ENCODE assay signal across 1 cellular context in the genomic region with DNA sequence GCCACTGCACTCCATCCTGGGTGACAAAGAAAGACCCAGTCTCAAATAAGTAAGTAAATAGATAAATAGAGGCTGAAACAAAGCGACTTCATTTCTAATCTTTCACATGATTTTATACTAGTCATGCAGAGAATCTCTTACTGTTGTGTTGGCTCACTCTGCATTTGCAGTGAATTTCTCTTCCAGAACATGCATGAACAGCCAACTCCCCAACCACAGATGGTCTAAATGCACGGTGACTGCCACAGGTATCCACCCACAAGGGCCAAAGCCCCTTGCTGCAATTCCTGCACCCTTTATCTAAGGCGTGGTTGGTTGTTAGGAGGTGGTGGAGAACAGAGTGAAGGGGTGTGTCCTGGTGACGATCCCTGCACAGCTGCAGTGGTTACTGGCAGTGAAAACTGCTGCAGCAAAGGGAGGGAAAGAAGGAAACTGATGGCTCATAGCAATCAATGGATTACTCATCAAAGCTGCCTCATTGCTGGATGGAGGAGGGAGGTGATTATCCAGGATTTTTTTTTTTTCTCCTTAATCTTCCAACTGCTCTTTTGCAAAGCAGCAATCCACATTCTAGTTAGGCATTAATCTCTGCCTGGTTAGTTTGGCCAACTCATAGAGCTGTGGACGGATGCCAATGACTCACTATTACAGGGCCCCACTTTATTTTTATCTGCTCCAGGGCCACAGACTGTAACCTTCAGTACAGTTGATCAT.
TF ChIP-seq lines count a peak whose summit lies in the region.

No MANE protein-coding gene starts in this region.

TF ChIP-seq in GM23338, 12 proteins besides CTCF, POLR2A, EP300 and RAD21 (continued from another document):
- TF ChIP-seq, protein P1, sequence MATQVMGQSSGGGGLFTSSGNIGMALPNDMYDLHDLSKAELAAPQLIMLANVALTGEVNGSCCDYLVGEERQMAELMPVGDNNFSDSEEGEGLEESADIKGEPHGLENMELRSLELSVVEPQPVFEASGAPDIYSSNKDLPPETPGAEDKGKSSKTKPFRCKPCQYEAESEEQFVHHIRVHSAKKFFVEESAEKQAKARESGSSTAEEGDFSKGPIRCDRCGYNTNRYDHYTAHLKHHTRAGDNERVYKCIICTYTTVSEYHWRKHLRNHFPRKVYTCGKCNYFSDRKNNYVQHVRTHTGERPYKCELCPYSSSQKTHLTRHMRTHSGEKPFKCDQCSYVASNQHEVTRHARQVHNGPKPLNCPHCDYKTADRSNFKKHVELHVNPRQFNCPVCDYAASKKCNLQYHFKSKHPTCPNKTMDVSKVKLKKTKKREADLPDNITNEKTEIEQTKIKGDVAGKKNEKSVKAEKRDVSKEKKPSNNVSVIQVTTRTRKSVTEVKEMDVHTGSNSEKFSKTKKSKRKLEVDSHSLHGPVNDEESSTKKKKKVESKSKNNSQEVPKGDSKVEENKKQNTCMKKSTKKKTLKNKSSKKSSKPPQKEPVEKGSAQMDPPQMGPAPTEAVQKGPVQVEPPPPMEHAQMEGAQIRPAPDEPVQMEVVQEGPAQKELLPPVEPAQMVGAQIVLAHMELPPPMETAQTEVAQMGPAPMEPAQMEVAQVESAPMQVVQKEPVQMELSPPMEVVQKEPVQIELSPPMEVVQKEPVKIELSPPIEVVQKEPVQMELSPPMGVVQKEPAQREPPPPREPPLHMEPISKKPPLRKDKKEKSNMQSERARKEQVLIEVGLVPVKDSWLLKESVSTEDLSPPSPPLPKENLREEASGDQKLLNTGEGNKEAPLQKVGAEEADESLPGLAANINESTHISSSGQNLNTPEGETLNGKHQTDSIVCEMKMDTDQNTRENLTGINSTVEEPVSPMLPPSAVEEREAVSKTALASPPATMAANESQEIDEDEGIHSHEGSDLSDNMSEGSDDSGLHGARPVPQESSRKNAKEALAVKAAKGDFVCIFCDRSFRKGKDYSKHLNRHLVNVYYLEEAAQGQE (IDR thresholded peaks at IDR 0.05; ENCODE audit: unreplicated experiment), result no peak
- TF ChIP-seq POLR2AphosphoS5 (IDR thresholded peaks at IDR 0.05; ENCODE audit: low read depth) (no peak), EZH2phosphoT487 (IDR thresholded peaks at IDR 0.05; ENCODE audit: unreplicated experiment) (no peak), ZNF331 (CRISPR knock-in tag; IDR thresholded peaks at IDR 0.05; ENCODE audit: low read depth) (no peak), EZH2 (IDR thresholded peaks at IDR 0.05; ENCODE audit: low read depth, unreplicated experiment) (no peak), CREB1 (CRISPR knock-in tag; IDR thresholded peaks at IDR 0.05; ENCODE audit: low read depth) (no peak), NANOG (IDR thresholded peaks at IDR 0.05; ENCODE audit: borderline replicate concordance) (no peak), ZNF114 (CRISPR knock-in tag; IDR thresholded peaks at IDR 0.05) (no peak), JUNB (IDR thresholded peaks at IDR 0.05; ENCODE audit: unreplicated experiment) (no peak), STAT1 (IDR thresholded peaks at IDR 0.05; ENCODE audit: unreplicated experiment) (no peak)
- TF ChIP-seq, protein P2, sequence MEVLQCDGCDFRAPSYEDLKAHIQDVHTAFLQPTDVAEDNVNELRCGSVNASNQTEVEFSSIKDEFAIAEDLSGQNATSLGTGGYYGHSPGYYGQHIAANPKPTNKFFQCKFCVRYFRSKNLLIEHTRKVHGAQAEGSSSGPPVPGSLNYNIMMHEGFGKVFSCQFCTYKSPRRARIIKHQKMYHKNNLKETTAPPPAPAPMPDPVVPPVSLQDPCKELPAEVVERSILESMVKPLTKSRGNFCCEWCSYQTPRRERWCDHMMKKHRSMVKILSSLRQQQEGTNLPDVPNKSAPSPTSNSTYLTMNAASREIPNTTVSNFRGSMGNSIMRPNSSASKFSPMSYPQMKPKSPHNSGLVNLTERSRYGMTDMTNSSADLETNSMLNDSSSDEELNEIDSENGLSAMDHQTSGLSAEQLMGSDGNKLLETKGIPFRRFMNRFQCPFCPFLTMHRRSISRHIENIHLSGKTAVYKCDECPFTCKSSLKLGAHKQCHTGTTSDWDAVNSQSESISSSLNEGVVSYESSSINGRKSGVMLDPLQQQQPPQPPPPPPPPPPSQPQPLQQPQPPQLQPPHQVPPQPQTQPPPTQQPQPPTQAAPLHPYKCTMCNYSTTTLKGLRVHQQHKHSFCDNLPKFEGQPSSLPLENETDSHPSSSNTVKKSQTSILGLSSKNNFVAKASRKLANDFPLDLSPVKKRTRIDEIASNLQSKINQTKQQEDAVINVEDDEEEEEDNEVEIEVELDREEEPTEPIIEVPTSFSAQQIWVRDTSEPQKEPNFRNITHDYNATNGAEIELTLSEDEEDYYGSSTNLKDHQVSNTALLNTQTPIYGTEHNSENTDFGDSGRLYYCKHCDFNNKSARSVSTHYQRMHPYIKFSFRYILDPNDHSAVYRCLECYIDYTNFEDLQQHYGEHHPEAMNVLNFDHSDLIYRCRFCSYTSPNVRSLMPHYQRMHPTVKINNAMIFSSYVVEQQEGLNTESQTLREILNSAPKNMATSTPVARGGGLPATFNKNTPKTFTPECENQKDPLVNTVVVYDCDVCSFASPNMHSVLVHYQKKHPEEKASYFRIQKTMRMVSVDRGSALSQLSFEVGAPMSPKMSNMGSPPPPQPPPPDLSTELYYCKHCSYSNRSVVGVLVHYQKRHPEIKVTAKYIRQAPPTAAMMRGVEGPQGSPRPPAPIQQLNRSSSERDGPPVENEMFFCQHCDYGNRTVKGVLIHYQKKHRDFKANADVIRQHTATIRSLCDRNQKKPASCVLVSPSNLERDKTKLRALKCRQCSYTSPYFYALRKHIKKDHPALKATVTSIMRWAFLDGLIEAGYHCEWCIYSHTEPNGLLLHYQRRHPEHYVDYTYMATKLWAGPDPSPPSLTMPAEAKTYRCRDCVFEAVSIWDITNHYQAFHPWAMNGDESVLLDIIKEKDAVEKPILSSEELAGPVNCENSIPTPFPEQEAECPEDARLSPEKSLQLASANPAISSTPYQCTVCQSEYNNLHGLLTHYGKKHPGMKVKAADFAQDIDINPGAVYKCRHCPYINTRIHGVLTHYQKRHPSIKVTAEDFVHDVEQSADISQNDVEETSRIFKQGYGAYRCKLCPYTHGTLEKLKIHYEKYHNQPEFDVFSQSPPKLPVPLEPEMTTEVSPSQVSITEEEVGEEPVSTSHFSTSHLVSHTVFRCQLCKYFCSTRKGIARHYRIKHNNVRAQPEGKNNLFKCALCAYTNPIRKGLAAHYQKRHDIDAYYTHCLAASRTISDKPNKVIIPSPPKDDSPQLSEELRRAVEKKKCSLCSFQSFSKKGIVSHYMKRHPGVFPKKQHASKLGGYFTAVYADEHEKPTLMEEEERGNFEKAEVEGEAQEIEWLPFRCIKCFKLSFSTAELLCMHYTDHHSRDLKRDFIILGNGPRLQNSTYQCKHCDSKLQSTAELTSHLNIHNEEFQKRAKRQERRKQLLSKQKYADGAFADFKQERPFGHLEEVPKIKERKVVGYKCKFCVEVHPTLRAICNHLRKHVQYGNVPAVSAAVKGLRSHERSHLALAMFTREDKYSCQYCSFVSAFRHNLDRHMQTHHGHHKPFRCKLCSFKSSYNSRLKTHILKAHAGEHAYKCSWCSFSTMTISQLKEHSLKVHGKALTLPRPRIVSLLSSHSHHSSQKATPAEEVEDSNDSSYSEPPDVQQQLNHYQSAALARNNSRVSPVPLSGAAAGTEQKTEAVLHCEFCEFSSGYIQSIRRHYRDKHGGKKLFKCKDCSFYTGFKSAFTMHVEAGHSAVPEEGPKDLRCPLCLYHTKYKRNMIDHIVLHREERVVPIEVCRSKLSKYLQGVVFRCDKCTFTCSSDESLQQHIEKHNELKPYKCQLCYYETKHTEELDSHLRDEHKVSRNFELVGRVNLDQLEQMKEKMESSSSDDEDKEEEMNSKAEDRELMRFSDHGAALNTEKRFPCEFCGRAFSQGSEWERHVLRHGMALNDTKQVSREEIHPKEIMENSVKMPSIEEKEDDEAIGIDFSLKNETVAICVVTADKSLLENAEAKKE (CRISPR knock-in tag; IDR thresholded peaks at IDR 0.05), result no peak
TF ChIP-seq in GM23338: peak in this region for 0.
